In genomic region chr6:48315051-48315719, GRCh38 we compare ENCODE assay signal across 20 cellular contexts.
"Had no signal": no experiment of that assay in that cellular context is flagged by ENCODE, and none has a peak within 500 bp of the region (broad histone marks: within the 10 kb centered on the region; RNA-seq: fewer than 3 reads in every experiment).

No MANE protein-coding gene starts in this region.

- H3K27ac ChIP-seq: SJSA1, SK-N-MC had no signal

- DNase-seq: IMR-90, Karpas-422, KG1, MM.1S, NCI-H1092 treated with DMSO at 0.1 percent for 48 hours, NCI-H1436, NCI-H1694, NCI-H187 treated with DMSO at 0.1 percent for 48 hours, NCI-H2029 treated with DMSO at 0.1 percent for 48 hours, NCI-H2227 treated with DMSO at 0.1 percent for 48 hours, NCI-H524, NCI-H526 treated with DMSO at 0.1 percent for 48 hours, NCI-H748 treated with DMSO at 0.1 percent for 48 hours, Right ventricle myocardium superior, RPMI8226, SIG-M5 had no signal

- H3K4me3 ChIP-seq: SJSA1, SK-N-MC had no signal

- FAIRE-seq: HepG2, RCC 7860 had no signal

- ATAC-seq: HepG2 had no signal

- H3K36me3 ChIP-seq: SJSA1 had no signal

- H3K9me3 ChIP-seq: SJSA1 had no signal

- H3K27me3 ChIP-seq: SJSA1 had no signal
